Comparison of ENCODE assay signal across 13 cellular contexts in genomic region chr6:129890701-129891100, GRCh38. TPM values are rescaled to one million over a fixed set of nuclear protein-coding genes. Genes with fewer than 3 reads are reported as not detected.
A peak's percentile ranks its signal among the peaks of the same experiment; 100 is the strongest.
DNase-seq lines count a peak whose midpoint lies in the region; ATAC-seq and TF ChIP-seq lines count a peak whose summit lies in the region.
"Had no signal": no experiment of that assay in that cellular context is flagged by ENCODE, and none has a peak within 500 bp of the region (broad histone marks: within the 10 kb centered on the region; RNA-seq: fewer than 3 reads in every experiment).

No MANE protein-coding gene starts in this region.

- no peak overlapping the region for H3K18ac ChIP-seq in IMR-90 (ENCODE audit: low read depth, low read length)

- H2AK9ac ChIP-seq in IMR-90 (replicated peaks; ENCODE audit: low read depth, low read length, poor library complexity): no peak overlapping the region

- H3K27ac ChIP-seq in HCT116 (ENCODE audit: low read depth, low read length) (peak overlapping the region; percentile 17; the same call in 1 of the 2 replicates), IMR-90 (ENCODE audit: insufficient read depth, low read length) (no peak overlapping the region), mammary epithelial cell (ENCODE audit: insufficient read depth, low read depth, low read length) (peak overlapping the region; percentile 85)
- H3K27ac ChIP-seq: adrenal gland, thyroid gland had no signal

- ATAC-seq in HCT116 (peak; percentile 76), IMR-90 (ENCODE audit: low read depth) (no peak), GM19463 (IDR thresholded peaks at IDR 0.05; ENCODE audit: unreplicated experiment) (no peak), HG03108 (IDR thresholded peaks at IDR 0.05; ENCODE audit: unreplicated experiment) (no peak)

- H4K5ac ChIP-seq in IMR-90 (ENCODE audit: low read depth, low read length): no peak overlapping the region

- no peaks in the 10 kb centered on the region for H3K9me2 ChIP-seq in HCT116 (ENCODE audit: insufficient read depth)

- H3K4me2 ChIP-seq in HCT116 (ENCODE audit: low read length): peak overlapping the region; percentile 21
- no peak overlapping the region for H3K4me2 ChIP-seq in IMR-90 (ENCODE audit: low read depth, low read length)
- H3K4me2 ChIP-seq in mammary epithelial cell (ENCODE audit: insufficient read depth, low read depth, low read length): peak overlapping the region; percentile 45

- H3K4ac ChIP-seq in IMR-90 (ENCODE audit: low read depth, low read length): peak overlapping the region; percentile 65

- H2BK120ac ChIP-seq in IMR-90 (ENCODE audit: low read depth, low read length): peak overlapping the region; percentile 38; the same call in 1 of the 2 replicates

- intact Hi-C loops in HCT116 (cut with micrococcal nuclease): no loop called here
- intact Hi-C loops in IMR-90 (cut with micrococcal nuclease): loop anchor here (10.0 kb wide), 1 partner anchor 296 kb away; no protein-coding TSS in a partner anchor
- intact Hi-C loops in mammary epithelial cell (cut with micrococcal nuclease): no loop called here

- dilution Hi-C loops in IMR-90 (cut with HindIII; ENCODE audit: low sequenced_read_pairs, unreplicated experiment) (no loop called here), mammary epithelial cell (cut with HindIII; ENCODE audit: low sequenced_read_pairs) (no loop called here)

- no TSS peak for BruUV-seq in HCT116 (replicated peaks; lab: Mats Ljungman, UMichigan)
- BruUV-seq in IMR-90 (replicated peaks; lab: Mats Ljungman, UMichigan): no TSS peak
- BruUV-seq in mammary epithelial cell (replicated peaks; lab: Mats Ljungman, UMichigan): no TSS peak

- H3K79me1 ChIP-seq in IMR-90 (ENCODE audit: low read depth in 1 of 2, low read length in 2 of 2): no peaks in the 10 kb centered on the region

- CTCF ChIA-PET in HCT116 (lab: Charles Lee) (no interaction called here), IMR-90 (lab: Yijun Ruan, JAX) (interaction anchor here (1.1 to 2.1 kb wide), 2 partner anchors 91 to 131 kb away, joined by 3 to 7 read pairs; no protein-coding TSS in a partner anchor), mammary epithelial cell (lab: Charles Lee; ENCODE audit: low non-redundant PET) (interaction anchor here (0.6 kb wide), 1 partner anchor 27 kb away, joined by 4 read pairs; no protein-coding TSS in a partner anchor)

- in situ Hi-C loops in IMR-90 (cut with MboI; ENCODE audit: low sequenced_read_pairs): no loop called here
- in situ Hi-C loops in mammary epithelial cell (cut with MboI; ENCODE audit: low sequenced_read_pairs in 2 of 2): no loop called here

- no peaks in the 10 kb centered on the region for H3K9me3 ChIP-seq in HCT116 (ENCODE audit: control insufficient read depth in 1 of 2, insufficient read depth in 1 of 2, low read depth in 1 of 2, low read length in 2 of 2)
- H3K9me3 ChIP-seq in IMR-90 (ENCODE audit: control insufficient read depth, insufficient read depth, low read length): no peaks in the 10 kb centered on the region
- H3K9me3 ChIP-seq in mammary epithelial cell (replicated peaks; ENCODE audit: insufficient read depth, low read length): no peaks in the 10 kb centered on the region
- H3K9me3 ChIP-seq: adrenal gland, thyroid gland had no signal

- TF ChIP-seq CTCF in HCT116 (IDR thresholded peaks at IDR 0.05 in 2 of 3, conservative IDR thresholded peaks at IDR 0.05 in 1 of 3; ENCODE audit: borderline replicate concordance in 1 of 3, insufficient read depth in 1 of 3, low read depth in 2 of 3, low read length in 2 of 3) (no peak), IMR-90 (conservative IDR thresholded peaks at IDR 0.05; ENCODE audit: low read depth, low read length) (no peak), mammary epithelial cell (conservative IDR thresholded peaks at IDR 0.05 in 1 of 2, IDR thresholded peaks at IDR 0.05 in 1 of 2; ENCODE audit: extremely low read depth in 1 of 2, insufficient read depth in 1 of 2, low read depth in 1 of 2, low read length in 2 of 2) (no peak)

- H2BK15ac ChIP-seq in IMR-90 (ENCODE audit: low read depth, low read length): peak overlapping the region; percentile 73; the same call in 1 of the 3 replicates

- peaks cover 7% of the 10 kb centered on the region for H3K9me1 ChIP-seq in IMR-90 (ENCODE audit: insufficient read depth, low read length)

- peak overlapping the region; percentile 44 for H2BK5ac ChIP-seq in IMR-90 (ENCODE audit: low read depth, low read length, poor library complexity, severe bottlenecking)

- no peak for TF ChIP-seq POLR2A in HCT116 (IDR thresholded peaks at IDR 0.05; ENCODE audit: borderline replicate concordance, extremely low read depth, insufficient read depth, insufficient read length)
- no peak for TF ChIP-seq POLR2A in IMR-90 (IDR thresholded peaks at IDR 0.05; ENCODE audit: low read depth, low read length)

- H2AK5ac ChIP-seq in IMR-90 (ENCODE audit: low read depth, low read length): peak overlapping the region; percentile 84

- H3K23ac ChIP-seq in IMR-90 (ENCODE audit: low read depth, low read length): no peak overlapping the region

- H3K27me3 ChIP-seq in HCT116 (ENCODE audit: insufficient read depth, low read length) (no peaks in the 10 kb centered on the region), IMR-90 (ENCODE audit: control insufficient read depth, insufficient read depth, low read length) (no peaks in the 10 kb centered on the region), mammary epithelial cell (ENCODE audit: insufficient read depth, low read length) (no peaks in the 10 kb centered on the region)
- H3K27me3 ChIP-seq: adrenal gland, thyroid gland had no signal

- no peak overlapping the region; the same call in 1 of the 2 replicates for H3K14ac ChIP-seq in IMR-90 (replicated peaks; ENCODE audit: low read depth, low read length)

- no peaks in the 10 kb centered on the region for H3K79me2 ChIP-seq in HCT116 (ENCODE audit: insufficient read depth, low read length)
- no peaks in the 10 kb centered on the region for H3K79me2 ChIP-seq in mammary epithelial cell (ENCODE audit: insufficient read depth, low read length)

- no peak overlapping the region for H3K56ac ChIP-seq in IMR-90 (ENCODE audit: extremely low read depth, insufficient read depth, low read length)

- H2AFZ ChIP-seq in HCT116 (ENCODE audit: low read depth, low read length, poor library complexity, severe bottlenecking): peak overlapping the region; percentile 62
- H2AFZ ChIP-seq in IMR-90 (replicated peaks; ENCODE audit: low read length, poor library complexity): peak overlapping the region; percentile 76
- H2AFZ ChIP-seq in mammary epithelial cell (ENCODE audit: low read depth, low read length): peak overlapping the region; percentile 64

- no peaks in the 10 kb centered on the region for H3K36me3 ChIP-seq in HCT116 (ENCODE audit: control insufficient read depth in 1 of 2, insufficient read depth in 2 of 2, low read length in 2 of 2)
- H3K36me3 ChIP-seq in IMR-90 (ENCODE audit: control insufficient read depth, insufficient read depth, low read length): no peaks in the 10 kb centered on the region
- H3K36me3 ChIP-seq in mammary epithelial cell (ENCODE audit: insufficient read depth, low read length): no peaks in the 10 kb centered on the region
- H3K36me3 ChIP-seq: adrenal gland, thyroid gland had no signal

- RAD21 ChIA-PET in HCT116 (lab: Charles Lee; ENCODE audit: low non-redundant PET in 1 of 2, low total read pairs in 2 of 2, uncharacterized antibody in 2 of 2, unreplicated experiment in 2 of 2): no interaction called here

- H4K91ac ChIP-seq in IMR-90 (ENCODE audit: insufficient read depth, low read depth, low read length): 0 out of 2 replicates have a peak overlapping the region, but pooled peaks have one; percentile 27

- no CpG with 5 or more reads among the region's 4 CpGs for WGBS in IMR-90 (ENCODE audit: extremely low coverage in 2 of 2, insufficient read length in 1 of 2), 2 experiments
- 34% methylated on average over 4 of the region's 4 CpGs for WGBS in mammary epithelial cell (ENCODE audit: low coverage, missing lambda C conversion rate)

- H3K4me3 ChIP-seq in HCT116 (replicated peaks in 1 of 2; ENCODE audit: low read depth in 1 of 2, low read length in 2 of 2): no peak overlapping the region
- no peak overlapping the region for H3K4me3 ChIP-seq in IMR-90 (ENCODE audit: insufficient read depth, low read depth, low read length)
- no peak overlapping the region for H3K4me3 ChIP-seq in mammary epithelial cell (replicated peaks in 1 of 3; ENCODE audit: insufficient read depth in 1 of 3, low read depth in 2 of 3, low read length in 3 of 3)
- H3K4me3 ChIP-seq: adrenal gland, thyroid gland had no signal

- no peak for TF ChIP-seq RAD21 in HCT116 (IDR thresholded peaks at IDR 0.05; ENCODE audit: low read depth)
- no peak for TF ChIP-seq RAD21 in IMR-90 (IDR thresholded peaks at IDR 0.05; ENCODE audit: low read length)

- H4K8ac ChIP-seq in IMR-90 (ENCODE audit: low read depth in 2 of 2, low read length in 2 of 2): peak overlapping the region in 1 of 2 experiments; percentile 29; a peak in 1 of 4 replicates

- no peak for DNase-seq in HCT116 (ENCODE audit: low read depth, low spot score)
- peak; percentile 50 for DNase-seq in IMR-90
- DNase-seq in mammary epithelial cell: peak; percentile 65
- peak; percentile 57 for DNase-seq in renal cortical epithelial cell (ENCODE audit: low read depth)
- no peak for DNase-seq in activated T-cell treated with anti-CD3 and anti-CD28 coated beads, Interleukin-2, amount 50 U/mL, for 1 hour
- DNase-seq: activated T-cell treated with anti-CD3 and anti-CD28 coated beads, Interleukin-2, amount 50 U/mL, for 24 hours; adrenal gland; head of caudate nucleus; NCI-H510A; thyroid gland had no signal

- POLR2A ChIA-PET in HCT116 (lab: Charles Lee): no interaction called here
- POLR2A ChIA-PET in IMR-90 (lab: Charles Lee; ENCODE audit: unreplicated experiment): no interaction called here

- H4K20me1 ChIP-seq in HCT116 (ENCODE audit: insufficient read depth): no peaks in the 10 kb centered on the region
- H4K20me1 ChIP-seq in IMR-90 (ENCODE audit: insufficient read depth, low read length): no peaks in the 10 kb centered on the region
- H4K20me1 ChIP-seq in mammary epithelial cell (ENCODE audit: insufficient read depth, low read length): no peaks in the 10 kb centered on the region

- H2BK20ac ChIP-seq in IMR-90 (ENCODE audit: low read depth, low read length): peak overlapping the region; percentile 30

- H3K4me1 ChIP-seq in HCT116 (ENCODE audit: control insufficient read depth in 1 of 2, insufficient read depth in 2 of 2, low read length in 2 of 2): peaks cover 14 to 23% of the 10 kb centered on the region in 2 experiments
- peaks cover 3% of the 10 kb centered on the region for H3K4me1 ChIP-seq in IMR-90 (ENCODE audit: control insufficient read depth, insufficient read depth, low read length)
- H3K4me1 ChIP-seq in mammary epithelial cell (ENCODE audit: insufficient read depth, low read length): peaks cover 27% of the 10 kb centered on the region
- H3K4me1 ChIP-seq: adrenal gland, thyroid gland had no signal

- H3K9ac ChIP-seq in HCT116 (ENCODE audit: low read length) (no peak overlapping the region), IMR-90 (ENCODE audit: low read depth, low read length) (no peak overlapping the region), mammary epithelial cell (ENCODE audit: insufficient read depth, low read length) (peak overlapping the region; percentile 36)

RNA-seq across cellular contexts. Expression of gene TMEM244, which starts 29.6 kb away (rescaled TPM):
- total RNA-seq in HCT116 (2021; ENCODE audit: unreplicated experiment) (not detected), IMR-90 (2012; rRNA removed) (0.28 and 0.36 TPM in 2 replicates), mammary epithelial cell (not detected), renal cortical epithelial cell (not detected in 2 replicates)
- not detected in 2 replicates for polyA plus RNA-seq in HCT116 (2012)
- polyA plus RNA-seq in IMR-90 (2012; rRNA removed) (0.21 TPM in 1 of 2 replicates, not detected in the other), mammary epithelial cell (not detected)
- not detected in 2 replicates for polyA plus RNA-seq in IMR-90 (2012; cell fraction: cytosol; rRNA removed)
- polyA plus RNA-seq in IMR-90 (2012; cell fraction: nucleus; rRNA removed; ENCODE audit: low replicate concordance): 0.22 TPM in 1 of 2 replicates, not detected in the other
- not detected for polyA minus RNA-seq in mammary epithelial cell
- total RNA-seq: adrenal gland, posterior vena cava, thyroid gland had no signal
- polyA plus RNA-seq: adrenal gland had no signal

Comparison
In these comparisons a context has a peak if more than half of its experiments do, and no peak if none do; other contexts are left out.
1. DNase-seq: peak in IMR-90 (single experiment), mammary epithelial cell (single experiment) and renal cortical epithelial cell (single experiment); none in HCT116 (single experiment) and activated T-cell treated with anti-CD3 and anti-CD28 coated beads, Interleukin-2, amount 50 U/mL, for 1 hour (single experiment).
2. Peak in every context shown above with its lines, with median percentiles within 50 percentile points of each other: H2AFZ ChIP-seq.